Comparison of ENCODE assay signal across 8 cellular contexts in the genomic region with DNA sequence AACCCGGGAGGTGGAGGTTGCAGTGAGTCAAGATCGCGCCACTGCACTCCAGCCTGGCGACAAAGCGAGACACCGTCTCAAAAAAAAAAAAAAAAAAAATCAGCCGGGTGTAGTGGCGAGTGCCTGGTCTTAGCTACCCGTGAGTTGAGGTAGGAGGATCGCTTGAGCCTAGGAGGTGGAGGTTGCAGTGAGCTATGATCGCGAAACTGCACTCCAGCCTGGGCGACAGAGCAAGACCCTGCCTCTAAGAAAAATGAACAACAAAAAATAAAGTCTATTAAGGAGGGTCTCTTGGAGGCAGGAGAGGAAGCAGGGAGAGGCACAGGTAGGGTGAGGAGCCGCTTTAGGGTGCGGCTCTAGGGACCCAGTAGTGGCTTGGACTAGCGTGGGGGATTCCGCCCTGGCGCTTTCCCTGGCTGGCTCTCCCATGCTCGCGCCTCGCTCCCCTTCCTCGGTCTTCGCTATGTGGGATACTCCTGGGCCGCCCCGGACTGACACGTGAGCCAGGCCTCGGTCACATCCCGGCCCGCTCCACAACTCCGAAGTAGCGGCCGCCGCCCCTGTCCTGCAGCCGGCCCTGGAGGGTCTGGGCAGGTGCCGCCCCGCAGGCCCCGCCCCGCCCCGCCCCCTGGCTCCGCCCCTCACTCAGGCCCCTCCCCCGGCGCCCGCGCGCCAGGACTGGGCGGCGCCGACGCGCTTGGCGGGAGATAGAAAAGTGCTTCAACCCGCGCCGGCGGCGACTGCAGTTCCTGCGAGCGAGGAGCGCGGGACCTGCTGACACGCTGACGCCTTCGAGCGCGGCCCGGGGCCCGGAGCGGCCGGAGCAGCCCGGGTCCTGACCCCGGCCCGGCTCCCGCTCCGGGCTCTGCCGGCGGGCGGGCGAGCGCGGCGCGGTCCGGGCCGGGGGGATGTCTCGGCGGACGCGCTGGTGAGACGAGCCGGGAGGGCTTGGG.
DNase-seq lines count a peak whose midpoint lies in the region; ATAC-seq lines count a peak whose summit lies in the region.

A gene (plus strand): TSS at position 739 of the 953 bp plus-strand sequence. CDS start 170 bp downstream, at position 909.

- ATAC-seq in HG02588 (IDR thresholded peaks at IDR 0.05; ENCODE audit: unreplicated experiment): peak; percentile 79

- DNase-seq in DMS79 treated with DMSO at 0.1 percent for 48 hours (lab: John Stamatoyannopoulos, UW): peak; percentile 8
- no peak for DNase-seq in DMS79 (lab: John Stamatoyannopoulos, UW)
- DNase-seq in NCI-H1048 (lab: John Stamatoyannopoulos, UW): peak; percentile 35
- peak; percentile 60 for DNase-seq in T-helper 9 cell
- DNase-seq in astrocyte of the hippocampus (ENCODE audit: low read depth, low spot score): peak; percentile 82
- DNase-seq in iPS-NIHi11 (ENCODE audit: low spot score): peak; percentile 94
- DNase-seq in stimulated activated CD4-positive, alpha-beta T cell treated with anti-CD3 and anti-CD28 coated beads, Interleukin-2, amount 100 ng/mL, for 24 hours: peak; percentile 72 to 75
